In the genomic region with DNA sequence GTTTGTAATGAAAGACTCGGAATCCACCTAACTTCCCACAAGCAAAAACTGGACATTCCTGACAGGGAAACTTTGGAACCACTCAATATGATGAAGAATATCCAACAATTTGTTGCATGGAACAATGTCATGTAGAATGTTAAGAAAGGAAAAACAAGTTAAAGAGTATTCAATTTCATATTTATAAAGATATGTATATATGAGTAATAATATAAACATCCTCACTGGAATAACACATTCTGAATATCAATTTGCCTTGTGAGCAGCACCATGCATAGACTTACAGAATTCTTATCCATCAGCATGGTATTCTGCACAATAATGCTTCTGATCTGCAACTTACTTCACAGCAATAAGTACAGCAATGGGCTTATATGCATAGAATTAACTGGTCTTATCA, we compare ENCODE assay signal across 21 cellular contexts.
DNase-seq lines count a peak whose midpoint lies in the region; ATAC-seq and TF ChIP-seq lines count a peak whose summit lies in the region.
"Had no signal": no experiment of that assay in that cellular context is flagged by ENCODE, and none has a peak within 500 bp of the region (broad histone marks: within the 10 kb centered on the region; RNA-seq: fewer than 3 reads in every experiment).

No MANE protein-coding gene starts in this region.

- H3K79me2 ChIP-seq in ACC112 (ENCODE audit: control insufficient read depth, insufficient read depth, low read length, unreplicated experiment) (no peaks in the 10 kb centered on the region), PC-3 (ENCODE audit: low read length) (no peaks in the 10 kb centered on the region)

- TF ChIP-seq CTCF in PC-3 (conservative IDR thresholded peaks at IDR 0.05; ENCODE audit: low read depth, low read length) (no peak), sigmoid colon (IDR thresholded peaks at IDR 0.05) (no peak)

- WGBS in sigmoid colon, 2 donors = 82 to 88% methylated on average over 1 of the region's 1 CpG

- H3K27ac ChIP-seq in ACC112 (ENCODE audit: low read depth, low read length) = no peak overlapping the region
- no peak overlapping the region for H3K27ac ChIP-seq in PC-3 (ENCODE audit: low read length)
- no peak overlapping the region for H3K27ac ChIP-seq in sigmoid colon
- H3K27ac ChIP-seq: 22Rv1; BLaER1 treated with 17β-estradiol and CSF1 and Interleukin-3, amounts not matched to agents 10 nM and 100 nM; GM23248 had no signal

- no peak for TF ChIP-seq POLR2A in sigmoid colon (IDR thresholded peaks at IDR 0.05)

- POLR2A ChIA-PET in PC-3 (lab: Charles Lee; ENCODE audit: unreplicated experiment) = no interaction called here

- H3K4me3 ChIP-seq in ACC112 (ENCODE audit: low read depth, low read length) (no peak overlapping the region), PC-3 (ENCODE audit: low read length) (no peak overlapping the region), sigmoid colon (no peak overlapping the region)
- H3K4me3 ChIP-seq: BLaER1 treated with 17β-estradiol and CSF1 and Interleukin-3, amounts not matched to agents 10 nM and 100 nM; GM23248 had no signal

- H3K4me1 ChIP-seq in ACC112 (ENCODE audit: control insufficient read depth, insufficient read depth, low read length, unreplicated experiment) (peaks cover 5% of the 10 kb centered on the region), PC-3 (ENCODE audit: insufficient read depth, low read length) (no peaks in the 10 kb centered on the region), sigmoid colon (no peaks in the 10 kb centered on the region)
- H3K4me1 ChIP-seq: BE2C had no signal

- no peak overlapping the region for H3K9ac ChIP-seq in PC-3 (ENCODE audit: low read length)
- H3K9ac ChIP-seq: BLaER1 treated with 17β-estradiol and CSF1 and Interleukin-3, amounts not matched to agents 10 nM and 100 nM; GM23248 had no signal

- H3F3A ChIP-seq in PC-3 (ENCODE audit: low read length, unreplicated experiment) = no peaks in the 10 kb centered on the region

- H3K27me3 ChIP-seq in ACC112 (ENCODE audit: insufficient read depth, low read length) (no peaks in the 10 kb centered on the region), PC-3 (ENCODE audit: low read length) (no peaks in the 10 kb centered on the region), sigmoid colon (no peaks in the 10 kb centered on the region)
- H3K27me3 ChIP-seq: BE2C; BLaER1 treated with 17β-estradiol and CSF1 and Interleukin-3, amounts not matched to agents 10 nM and 100 nM had no signal

- H3K9me3 ChIP-seq in PC-3 (ENCODE audit: low read length) (no peaks in the 10 kb centered on the region), sigmoid colon (no peaks in the 10 kb centered on the region)
- H3K9me3 ChIP-seq: BE2C; BLaER1 treated with 17β-estradiol and CSF1 and Interleukin-3, amounts not matched to agents 10 nM and 100 nM had no signal

- H3K9me2 ChIP-seq in PC-3 (replicated peaks; ENCODE audit: low read length) = no peaks in the 10 kb centered on the region

- intact Hi-C loops in PC-3 (cut with micrococcal nuclease) (no loop called here), sigmoid colon (cut with DNase I) (loop anchor here (5.0 kb wide), 1 partner anchor 408 kb away; no protein-coding TSS in a partner anchor)

- H3K36me3 ChIP-seq in ACC112 (ENCODE audit: insufficient read depth, low read length) (no peaks in the 10 kb centered on the region), PC-3 (ENCODE audit: low read depth, low read length) (no peaks in the 10 kb centered on the region), sigmoid colon (no peaks in the 10 kb centered on the region)
- H3K36me3 ChIP-seq: BE2C; BLaER1 treated with 17β-estradiol and CSF1 and Interleukin-3, amounts not matched to agents 10 nM and 100 nM had no signal

- H3K4me2 ChIP-seq in PC-3 (ENCODE audit: low read length) = no peak overlapping the region
- H3K4me2 ChIP-seq: BLaER1 treated with 17β-estradiol and CSF1 and Interleukin-3, amounts not matched to agents 10 nM and 100 nM had no signal

- no peaks in the 10 kb centered on the region for H4K20me1 ChIP-seq in PC-3 (ENCODE audit: low read length)
- H4K20me1 ChIP-seq: BLaER1 treated with 17β-estradiol and CSF1 and Interleukin-3, amounts not matched to agents 10 nM and 100 nM had no signal

- H2AFZ ChIP-seq in ACC112 (ENCODE audit: low read length, unreplicated experiment) (peak overlapping the region; percentile 41), PC-3 (ENCODE audit: low read length) (no peak overlapping the region)
- H2AFZ ChIP-seq: GM23248 had no signal

- TF ChIP-seq EP300 in sigmoid colon (IDR thresholded peaks at IDR 0.05) = no peak

- CTCF ChIA-PET in PC-3 (lab: Charles Lee) = no interaction called here

- DNase-seq in HCEC 1CT (peak; percentile 21), PC-3 (peak; percentile 28), iris pigment epithelial cell (ENCODE audit: low read depth) (peak; percentile 12), sigmoid colon (no peak), RKO (ENCODE audit: low spot score) (no peak)
- DNase-seq: ACHN; AML-193; BE2C; CD4-positive, alpha-beta T cell; CD8-positive, alpha-beta memory T cell; DMS 273 treated with DMSO at 0.1 percent for 48 hours; DMS79; EL; GF-D8; GM23248; H9; HFFc6 had no signal

- ATAC-seq in PC-3 = peak; percentile 71
- no peak for ATAC-seq in GM21529 (IDR thresholded peaks at IDR 0.05; ENCODE audit: unreplicated experiment)

- no TSS peak for BruUV-seq in PC-3 (replicated peaks; lab: Mats Ljungman, UMichigan)

Comparison
In these comparisons a context has a peak if more than half of its experiments do, and no peak if none do; other contexts are left out.
1. DNase-seq: peak in HCEC 1CT (single experiment), PC-3 (single experiment) and iris pigment epithelial cell (single experiment); none in sigmoid colon (single experiment) and RKO (single experiment).